Comparison of ENCODE assay signal across 27 cellular contexts in the genomic region with DNA sequence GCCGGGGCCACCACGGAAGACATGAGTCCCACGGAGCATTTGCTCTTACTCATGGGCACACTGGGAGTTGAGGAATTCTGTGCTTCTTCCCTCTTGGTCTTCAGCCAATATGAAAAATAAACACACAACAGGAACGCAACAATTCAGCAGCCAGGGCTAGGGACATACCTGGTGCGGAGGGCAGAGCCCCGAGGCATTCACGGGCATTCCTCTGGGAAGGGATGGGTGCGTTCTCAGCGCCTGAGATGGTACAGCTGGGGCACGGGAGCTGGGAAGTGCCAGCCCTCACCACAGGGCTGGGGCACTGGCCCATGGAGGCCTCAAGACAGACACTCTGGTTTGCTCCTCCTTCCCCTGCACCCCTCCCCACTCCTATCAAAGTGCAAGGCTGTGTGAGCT. TPM values are rescaled to one million over a fixed set of nuclear protein-coding genes. Genes with fewer than 3 reads are reported as not detected.
DNase-seq lines count a peak whose midpoint lies in the region; ATAC-seq and TF ChIP-seq lines count a peak whose summit lies in the region.
"Had no signal": no experiment of that assay in that cellular context is flagged by ENCODE, and none has a peak within 500 bp of the region (broad histone marks: within the 10 kb centered on the region; RNA-seq: fewer than 3 reads in every experiment).

No MANE protein-coding gene starts in this region.

- no peaks in the 10 kb centered on the region for H3K79me2 ChIP-seq in neural progenitor cell (ENCODE audit: low read depth)

- peak; percentile 42 for DNase-seq in H7
- DNase-seq in coronary artery (ENCODE audit: low spot score), result peak; percentile 14
- no peak for DNase-seq in neural progenitor cell (ENCODE audit: low spot score)
- DNase-seq in NOMO-1 treated with DMSO at 0.1 percent for 48 hours (lab: John Stamatoyannopoulos, UW; ENCODE audit: unreplicated experiment), result no peak
- no peak for DNase-seq in inferior parietal cortex (ENCODE audit: extremely low spot score)
- no peak for DNase-seq in stimulated activated CD4-positive, alpha-beta T cell treated with anti-CD3 and anti-CD28 coated beads, Interleukin-1b, Interleukin-23, amount 100 ng/mL, for 48 hours
- DNase-seq: C1 segment of cervical spinal cord; DMS 273 treated with DMSO at 0.1 percent for 48 hours; DMS79; EL; GDM1; H9; IMR-90; KG1; NCI-H1048; NCI-H1694; NCI-H2029 treated with DMSO at 0.1 percent for 48 hours; NCI-H446 treated with DMSO at 0.1 percent for 48 hours; NCI-H82; NK-92 treated with Interleukin-12 subunit alpha and Interleukin-12 subunit beta, amount 100 ng/mL, for 24 hours; RPMI8226; SHP77 had no signal

- H3K4me3 Mint-ChIP-seq in neural progenitor cell, result peak overlapping the region; percentile 33
- H3K4me3 Mint-ChIP-seq: CD8-positive, alpha-beta T cell had no signal

- H2AFZ ChIP-seq in neural progenitor cell (replicated peaks), result no peak overlapping the region

- no peaks in the 10 kb centered on the region for H3K36me3 Mint-ChIP-seq in neural progenitor cell
- H3K36me3 Mint-ChIP-seq: CD8-positive, alpha-beta T cell had no signal

- H3K27ac ChIP-seq in BLaER1 (no peak overlapping the region), coronary artery (no peak overlapping the region), neural progenitor cell (no peak overlapping the region)

- H3K9me3 Mint-ChIP-seq in neural progenitor cell, result peaks cover 9% of the 10 kb centered on the region

- H3K27me3 ChIP-seq in BLaER1 (peaks cover 57% of the 10 kb centered on the region), H7 (ENCODE audit: control insufficient read depth, insufficient read depth, low read length) (peaks cover 60% of the 10 kb centered on the region), neural progenitor cell (peaks cover 93% of the 10 kb centered on the region)

- no peak overlapping the region for H3K27ac Mint-ChIP-seq in neural progenitor cell
- H3K27ac Mint-ChIP-seq: CD8-positive, alpha-beta T cell; H9 had no signal

- H3K4me3 ChIP-seq in BLaER1 (no peak overlapping the region), H7 (ENCODE audit: insufficient read depth, low read depth, low read length) (no peak overlapping the region), coronary artery (no peak overlapping the region), neural progenitor cell (no peak overlapping the region)

- ATAC-seq in GM18868 (IDR thresholded peaks at IDR 0.05; ENCODE audit: unreplicated experiment), result no peak
- ATAC-seq: CD8-positive, alpha-beta T cell had no signal

- H3K36me3 ChIP-seq in BLaER1, result no peaks in the 10 kb centered on the region
- H3K36me3 ChIP-seq in H7 (replicated peaks; ENCODE audit: control insufficient read depth, insufficient read depth, low read length), result no peaks in the 10 kb centered on the region
- no peaks in the 10 kb centered on the region for H3K36me3 ChIP-seq in neural progenitor cell

- H3K4me1 Mint-ChIP-seq in neural progenitor cell, result peaks cover 6% of the 10 kb centered on the region

- no peak overlapping the region for H3K9ac ChIP-seq in BLaER1
- H3K9ac ChIP-seq in neural progenitor cell, result no peak overlapping the region

- peaks cover 21% of the 10 kb centered on the region for H3K9me3 ChIP-seq in BLaER1
- no peaks in the 10 kb centered on the region for H3K9me3 ChIP-seq in neural progenitor cell (ENCODE audit: low read depth)
- H3K9me3 ChIP-seq: Caco-2 had no signal

- no peaks in the 10 kb centered on the region for H4K20me1 ChIP-seq in BLaER1
- peaks cover 28% of the 10 kb centered on the region for H4K20me1 ChIP-seq in neural progenitor cell (ENCODE audit: low read depth)

- peak overlapping the region; percentile 20; the same call in 1 of the 2 replicates for H3K4me2 ChIP-seq in BLaER1
- H3K4me2 ChIP-seq in neural progenitor cell, result no peak overlapping the region

- TF ChIP-seq CTCF in coronary artery (IDR thresholded peaks at IDR 0.05) (no peak), neural progenitor cell (IDR thresholded peaks at IDR 0.05) (no peak)

- H3F3A ChIP-seq in neural progenitor cell (ENCODE audit: low read depth), result no peaks in the 10 kb centered on the region

- peaks cover 58% of the 10 kb centered on the region for H3K27me3 Mint-ChIP-seq in neural progenitor cell (ENCODE audit: insufficient read depth, low read depth)

- H3K4me1 ChIP-seq in BLaER1 (peaks cover 31% of the 10 kb centered on the region), neural progenitor cell (peaks cover 8% of the 10 kb centered on the region)
- H3K4me1 ChIP-seq: Caco-2 had no signal

RNA-seq across cellular contexts. Expression of gene SLC6A3, which starts 2.1 kb away (rescaled TPM):
- 0.07 TPM in 2 replicates for total RNA-seq in H7 (2014; rRNA removed; shearing (Covaris generic))
- 0.19 and 0.32 TPM in 2 replicates for total RNA-seq in neural progenitor cell (ENCODE audit: low replicate concordance)
- total RNA-seq: Caco-2; CD8-positive, alpha-beta T cell; IMR-90; SK-MEL-5 had no signal

Comparison
In these comparisons a context has a peak if more than half of its experiments do, and no peak if none do; other contexts are left out.
1. DNase-seq: peak in H7 (single experiment) and coronary artery (single experiment); none in neural progenitor cell (single experiment), NOMO-1 treated with DMSO at 0.1 percent for 48 hours (single experiment), inferior parietal cortex (single experiment) and stimulated activated CD4-positive, alpha-beta T cell treated with anti-CD3 and anti-CD28 coated beads, Interleukin-1b, Interleukin-23, amount 100 ng/mL, for 48 hours (single experiment).